In genomic region chr7:51262796-51263519, GRCh38 we compare ENCODE assay signal across 20 cellular contexts. TPM values are rescaled to one million over a fixed set of nuclear protein-coding genes. Genes with fewer than 3 reads are reported as not detected.
DNase-seq lines count a peak whose midpoint lies in the region; ATAC-seq and TF ChIP-seq lines count a peak whose summit lies in the region.
"Had no signal": no experiment of that assay in that cellular context is flagged by ENCODE, and none has a peak within 500 bp of the region (broad histone marks: within the 10 kb centered on the region; RNA-seq: fewer than 3 reads in every experiment).

No MANE protein-coding gene starts in this region.

- POLR2A ChIA-PET in naive thymus-derived CD4-positive, alpha-beta T cell (lab: Charles Lee), result no interaction called here

- H3K27ac Mint-ChIP-seq in naive thymus-derived CD4-positive, alpha-beta T cell, result no peak overlapping the region
- no peak overlapping the region for H3K27ac Mint-ChIP-seq in effector memory CD8-positive, alpha-beta T cell
- H3K27ac Mint-ChIP-seq: activated CD4-positive, alpha-beta memory T cell treated with anti-CD3 and anti-CD28 coated beads, Interleukin-2, amount 10 ng/mL, durations not matched to agents 7 days and 5 days; activated naive CD4-positive, alpha-beta T cell treated with anti-CD3 and anti-CD28 coated beads, Interleukin-2, amount 50 U/mL, for 24 hours; activated T-cell treated with anti-CD3 and anti-CD28 coated beads, Interleukin-2, amount 50 U/mL, for 24 hours; T-cell had no signal

- peak overlapping the region in 8 of 10 donors; percentile 30 to 78 (median 48) for H3K27ac ChIP-seq in heart right ventricle
- peak overlapping the region; percentile 80 to 81 for H3K27ac ChIP-seq in esophagus (ENCODE audit: low read depth in 2 of 2, low read length in 1 of 2)
- H3K27ac ChIP-seq in upper lobe of left lung, result peak overlapping the region; percentile 4 to 67 (median 46)
- H3K27ac ChIP-seq in naive thymus-derived CD4-positive, alpha-beta T cell (ENCODE audit: low read depth, low read length), result no peak overlapping the region
- H3K27ac ChIP-seq: BLaER1 treated with 17β-estradiol and CSF1 and Interleukin-3, amounts not matched to agents 10 nM and 100 nM; neutrophil; tibial nerve had no signal

- intact Hi-C loops in heart right ventricle (cut with DNase I), result loop anchor here in 1 of 10 donors (5.0 kb wide), 1 partner anchor 44 kb away; no protein-coding TSS in a partner anchor
- intact Hi-C loops in cardiac septum (cut with DNase I), result loop anchor here (5.0 kb wide), 1 partner anchor 94 kb away; no protein-coding TSS in a partner anchor
- intact Hi-C loops in naive thymus-derived CD4-positive, alpha-beta T cell (cut with micrococcal nuclease), result no loop called here

- H3K36me3 ChIP-seq in heart right ventricle (no peaks in the 10 kb centered on the region), esophagus (ENCODE audit: control insufficient read depth in 2 of 2, insufficient read depth in 2 of 2, low read length in 1 of 2) (no peaks in the 10 kb centered on the region), upper lobe of left lung (no peaks in the 10 kb centered on the region)
- H3K36me3 ChIP-seq in naive thymus-derived CD4-positive, alpha-beta T cell (ENCODE audit: control insufficient read depth in 2 of 3, insufficient read depth in 3 of 3, low read length in 3 of 3), result no peaks in the 10 kb centered on the region
- H3K36me3 ChIP-seq: BLaER1 treated with 17β-estradiol and CSF1 and Interleukin-3, amounts not matched to agents 10 nM and 100 nM; neutrophil; tibial nerve had no signal

- no peak for TF ChIP-seq EP300 in upper lobe of left lung (IDR thresholded peaks at IDR 0.05)

- H3K27me3 ChIP-seq in heart right ventricle (no peaks in the 10 kb centered on the region), esophagus (ENCODE audit: control insufficient read depth in 1 of 2, insufficient read depth in 2 of 2, low read length in 2 of 2) (no peaks in the 10 kb centered on the region), upper lobe of left lung (no peaks in the 10 kb centered on the region)
- H3K27me3 ChIP-seq in naive thymus-derived CD4-positive, alpha-beta T cell (ENCODE audit: control insufficient read depth in 2 of 2, insufficient read depth in 2 of 2, low read length in 2 of 2), result no peaks in the 10 kb centered on the region
- H3K27me3 ChIP-seq: BLaER1 treated with 17β-estradiol and CSF1 and Interleukin-3, amounts not matched to agents 10 nM and 100 nM; tibial nerve had no signal

- H3K4me1 Mint-ChIP-seq in naive thymus-derived CD4-positive, alpha-beta T cell, result peaks cover 0 to 8% (median 0%) of the 10 kb centered on the region in 7 donors
- no peaks in the 10 kb centered on the region for H3K4me1 Mint-ChIP-seq in effector memory CD8-positive, alpha-beta T cell (ENCODE audit: low read depth in 2 of 2)
- H3K4me1 Mint-ChIP-seq: activated CD4-positive, alpha-beta memory T cell treated with anti-CD3 and anti-CD28 coated beads, Interleukin-2, amount 10 ng/mL, durations not matched to agents 7 days and 5 days; activated naive CD4-positive, alpha-beta T cell treated with anti-CD3 and anti-CD28 coated beads, Interleukin-2, amount 50 U/mL, for 24 hours; T-cell had no signal

- WGBS in heart right ventricle, 2 donors, result 83% methylated on average over 12 of the region's 12 CpGs
- 80 to 82% methylated on average over 12 of the region's 12 CpGs for WGBS in esophagus, 2 donors
- 88 to 90% methylated on average over 8 to 10 of the region's 12 CpGs for WGBS in upper lobe of left lung, 2 donors

- H3K27me3 Mint-ChIP-seq in naive thymus-derived CD4-positive, alpha-beta T cell, result peaks cover 0 to 16% (median 10%) of the 10 kb centered on the region in 5 donors
- H3K27me3 Mint-ChIP-seq in effector memory CD8-positive, alpha-beta T cell, result peaks cover 6 to 28% of the 10 kb centered on the region in 2 donors
- H3K27me3 Mint-ChIP-seq: activated T-cell treated with anti-CD3 and anti-CD28 coated beads, Interleukin-2, amount 50 U/mL, for 24 hours had no signal

- no peak overlapping the region for H3K4me3 Mint-ChIP-seq in naive thymus-derived CD4-positive, alpha-beta T cell
- H3K4me3 Mint-ChIP-seq in effector memory CD8-positive, alpha-beta T cell, result no peak overlapping the region
- H3K4me3 Mint-ChIP-seq: activated CD4-positive, alpha-beta memory T cell treated with anti-CD3 and anti-CD28 coated beads, Interleukin-2, amount 10 ng/mL, durations not matched to agents 7 days and 5 days; activated naive CD4-positive, alpha-beta T cell treated with anti-CD3 and anti-CD28 coated beads, Interleukin-2, amount 50 U/mL, for 24 hours; activated T-cell treated with anti-CD3 and anti-CD28 coated beads, Interleukin-2, amount 50 U/mL, for 24 hours; T-cell had no signal

- H3K4me3 ChIP-seq in heart right ventricle (no peak overlapping the region), esophagus (ENCODE audit: low read depth in 1 of 2, low read length in 2 of 2) (no peak overlapping the region), upper lobe of left lung (no peak overlapping the region)
- H3K4me3 ChIP-seq in naive thymus-derived CD4-positive, alpha-beta T cell (ENCODE audit: low read length), result no peak overlapping the region
- H3K4me3 ChIP-seq: BLaER1 treated with 17β-estradiol and CSF1 and Interleukin-3, amounts not matched to agents 10 nM and 100 nM; tibial nerve had no signal

- H3K4me1 ChIP-seq in heart right ventricle, result peaks cover 0 to 55% (median 4%) of the 10 kb centered on the region in 9 donors
- peaks cover 13 to 31% of the 10 kb centered on the region in 2 donors for H3K4me1 ChIP-seq in esophagus (ENCODE audit: control insufficient read depth in 2 of 2, insufficient read depth in 2 of 2, low read length in 1 of 2)
- H3K4me1 ChIP-seq in upper lobe of left lung, result peaks cover 6 to 22% (median 14%) of the 10 kb centered on the region in 4 donors
- no peaks in the 10 kb centered on the region for H3K4me1 ChIP-seq in naive thymus-derived CD4-positive, alpha-beta T cell (ENCODE audit: control insufficient read depth in 2 of 2, insufficient read depth in 2 of 2, low read length in 2 of 2)
- H3K4me1 ChIP-seq: BLaER1 treated with 17β-estradiol and CSF1 and Interleukin-3, amounts not matched to agents 10 nM and 100 nM had no signal

- H3K9me3 ChIP-seq in heart right ventricle (no peaks in the 10 kb centered on the region), esophagus (ENCODE audit: control insufficient read depth in 2 of 2, insufficient read depth in 1 of 2, low read depth in 1 of 2, low read length in 1 of 2) (no peaks in the 10 kb centered on the region), upper lobe of left lung (no peaks in the 10 kb centered on the region)
- H3K9me3 ChIP-seq in naive thymus-derived CD4-positive, alpha-beta T cell (ENCODE audit: control insufficient read depth in 2 of 3, low read length in 3 of 3), result no peaks in the 10 kb centered on the region
- H3K9me3 ChIP-seq: BLaER1 treated with 17β-estradiol and CSF1 and Interleukin-3, amounts not matched to agents 10 nM and 100 nM; neutrophil; tibial nerve had no signal

- TF ChIP-seq CTCF in heart right ventricle (IDR thresholded peaks at IDR 0.05), result no peak
- no peak for TF ChIP-seq CTCF in omental fat pad (IDR thresholded peaks at IDR 0.05)
- TF ChIP-seq CTCF in upper lobe of left lung (IDR thresholded peaks at IDR 0.05), result no peak

- H3K36me3 Mint-ChIP-seq in naive thymus-derived CD4-positive, alpha-beta T cell, result no peaks in the 10 kb centered on the region
- no peaks in the 10 kb centered on the region for H3K36me3 Mint-ChIP-seq in effector memory CD8-positive, alpha-beta T cell (ENCODE audit: insufficient read depth)
- H3K36me3 Mint-ChIP-seq: activated naive CD4-positive, alpha-beta T cell treated with anti-CD3 and anti-CD28 coated beads, Interleukin-2, amount 50 U/mL, for 24 hours; T-cell had no signal

- CTCF ChIA-PET in naive thymus-derived CD4-positive, alpha-beta T cell (lab: Charles Lee), result no interaction called here

- TF ChIP-seq POLR2A in upper lobe of left lung (IDR thresholded peaks at IDR 0.05), result no peak

- DNase-seq in heart right ventricle (no peak), cardiac septum (ENCODE audit: low spot score) (no peak), omental fat pad (ENCODE audit: low spot score) (no peak), upper lobe of left lung (peak in 1 of 2 donors; percentile 45)
- DNase-seq in naive thymus-derived CD4-positive, alpha-beta T cell, result no peak
- DNase-seq in effector memory CD8-positive, alpha-beta T cell, result no peak
- DNase-seq: activated CD4-positive, alpha-beta memory T cell treated with anti-CD3 and anti-CD28 coated beads, Interleukin-2, amount 10 ng/mL, durations not matched to agents 7 days and 5 days; activated T-cell treated with anti-CD3 and anti-CD28 coated beads, Interleukin-2, amount 50 U/mL, for 24 hours; GOT3; midbrain; NCI-H1417 treated with DMSO at 0.1 percent for 48 hours; stimulated activated CD4-positive, alpha-beta T cell treated with anti-CD3 and anti-CD28 coated beads, Interleukin-4, amount 100 ng/mL, for 4 hours; stimulated activated CD8-positive, alpha-beta memory T cell treated with anti-CD3 and anti-CD28 coated beads, Interleukin-4, amount 100 ng/mL, for 48 hours; T-cell had no signal

- no peaks in the 10 kb centered on the region for H3K9me3 Mint-ChIP-seq in naive thymus-derived CD4-positive, alpha-beta T cell
- peaks cover 0 to 3% of the 10 kb centered on the region in 2 donors for H3K9me3 Mint-ChIP-seq in effector memory CD8-positive, alpha-beta T cell
- H3K9me3 Mint-ChIP-seq: activated CD4-positive, alpha-beta memory T cell treated with anti-CD3 and anti-CD28 coated beads, Interleukin-2, amount 10 ng/mL, durations not matched to agents 7 days and 5 days; activated naive CD4-positive, alpha-beta T cell treated with anti-CD3 and anti-CD28 coated beads, Interleukin-2, amount 50 U/mL, for 24 hours; activated T-cell treated with anti-CD3 and anti-CD28 coated beads, Interleukin-2, amount 50 U/mL, for 24 hours; T-cell had no signal

- ATAC-seq in heart right ventricle (peak in 2 of 8 donors; percentile 27 to 34), omental fat pad (ENCODE audit: low FRiP score) (peak; percentile 50), upper lobe of left lung (ENCODE audit: low FRiP score in 2 of 2) (peak in 1 of 2 donors; percentile 4), GM21423 (IDR thresholded peaks at IDR 0.05; ENCODE audit: unreplicated experiment) (no peak)
- no peak for ATAC-seq in naive thymus-derived CD4-positive, alpha-beta T cell
- no peak for ATAC-seq in effector memory CD8-positive, alpha-beta T cell (replicated peaks)
- ATAC-seq: T-cell had no signal

RNA-seq across cellular contexts. Expression of gene COBL, which starts 53.7 kb away (rescaled TPM):
- total RNA-seq in heart right ventricle, result 100 to 1,000 TPM in 2 of 10 donors, 10 to 100 TPM in 8; 60.3 to 109 (median 90.6) TPM
- polyA plus RNA-seq in heart right ventricle, result 10 to 100 TPM; 15.5 to 25.6 TPM
- 109 TPM for total RNA-seq in cardiac septum
- 1 to 10 TPM; 3.6 to 6.1 TPM for polyA plus RNA-seq in esophagus
- 10 to 100 TPM in 2 of 4 donors, 1 to 10 TPM in 2; 1.1 to 27.7 (median 15.2) TPM for total RNA-seq in omental fat pad
- 10 to 100 TPM; 27.0 to 54.7 (median 36.8) TPM for total RNA-seq in upper lobe of left lung
- under 1 TPM in 1 of 5 experiments, not detected in 4; 0.08 TPM for total RNA-seq in naive thymus-derived CD4-positive, alpha-beta T cell
- polyA plus RNA-seq in naive thymus-derived CD4-positive, alpha-beta T cell, result not detected
- total RNA-seq: activated CD4-positive, alpha-beta memory T cell treated with anti-CD3 and anti-CD28 coated beads, Interleukin-2, amount 10 ng/mL, durations not matched to agents 7 days and 5 days had no signal
